In genomic region chr10:93596539-93596938, GRCh38 we compare ENCODE assay signal across 1 cellular context.
TF ChIP-seq lines count a peak whose summit lies in the region.

No MANE protein-coding gene starts in this region.

TF ChIP-seq in HepG2, 621 proteins besides CTCF, POLR2A, EP300 and RAD21 (continued from another document and continues in another):
- TF ChIP-seq ELK4 (CRISPR knock-in tag; IDR thresholded peaks at IDR 0.05; ENCODE audit: borderline replicate concordance) (no peak), ARID4A (CRISPR knock-in tag; IDR thresholded peaks at IDR 0.05; ENCODE audit: borderline replicate concordance) (peak; percentile 40; the same call in 1 of the 2 replicates), HNF1A (IDR thresholded peaks at IDR 0.05; ENCODE audit: low read depth) (no peak), HNF1A (CRISPR knock-in tag; IDR thresholded peaks at IDR 0.05; ENCODE audit: borderline replicate concordance) (no peak), HDAC6 (IDR thresholded peaks at IDR 0.05; ENCODE audit: low read depth, low read length) (no peak), PAF1 (CRISPR knock-in tag; IDR thresholded peaks at IDR 0.05) (0 out of 2 replicates have a peak, but pooled peaks have one; percentile 61), ZBTB3 (CRISPR knock-in tag; IDR thresholded peaks at IDR 0.05; ENCODE audit: borderline replicate concordance, low read depth) (no peak), KDM6A (CRISPR knock-in tag; IDR thresholded peaks at IDR 0.05; ENCODE audit: low read depth) (no peak), ZNF780A (CRISPR knock-in tag; IDR thresholded peaks at IDR 0.05) (no peak), ZMAT3 (CRISPR knock-in tag; conservative IDR thresholded peaks at IDR 0.05) (0 out of 2 replicates have a peak, but pooled peaks have one; percentile 30), ZBTB4 (CRISPR knock-in tag; IDR thresholded peaks at IDR 0.05; ENCODE audit: borderline replicate concordance) (no peak), SMARCE1 (IDR thresholded peaks at IDR 0.05; ENCODE audit: borderline replicate concordance) (no peak), POLR2AphosphoS5 (IDR thresholded peaks at IDR 0.05; ENCODE audit: low read depth, low read length) (peak; percentile 45; the same call in 1 of the 2 replicates), GATAD2A (CRISPR knock-in tag; IDR thresholded peaks at IDR 0.05) (no peak), JDP2 (CRISPR knock-in tag; IDR thresholded peaks at IDR 0.05; ENCODE audit: borderline replicate concordance) (no peak), HCFC1 (IDR thresholded peaks at IDR 0.05; ENCODE audit: low read depth, low read length) (no peak), ZZZ3 (CRISPR knock-in tag; IDR thresholded peaks at IDR 0.05; ENCODE audit: borderline replicate concordance) (no peak), ESRRA (CRISPR knock-in tag; IDR thresholded peaks at IDR 0.05; ENCODE audit: low read depth) (no peak), ZNF790 (CRISPR knock-in tag; IDR thresholded peaks at IDR 0.05; ENCODE audit: borderline replicate concordance) (no peak), TRAFD1 (CRISPR knock-in tag; IDR thresholded peaks at IDR 0.05; ENCODE audit: borderline replicate concordance) (no peak), SNAPC4 (CRISPR knock-in tag; IDR thresholded peaks at IDR 0.05) (no peak), ZNF550 (CRISPR knock-in tag; IDR thresholded peaks at IDR 0.05; ENCODE audit: borderline replicate concordance) (no peak), ZNF687 (CRISPR knock-in tag; IDR thresholded peaks at IDR 0.05) (peak; percentile 49; the same call in 1 of the 2 replicates), ZBTB37 (CRISPR knock-in tag; IDR thresholded peaks at IDR 0.05) (no peak)
